Comparison of ENCODE assay signal across 19 cellular contexts in the genomic region with DNA sequence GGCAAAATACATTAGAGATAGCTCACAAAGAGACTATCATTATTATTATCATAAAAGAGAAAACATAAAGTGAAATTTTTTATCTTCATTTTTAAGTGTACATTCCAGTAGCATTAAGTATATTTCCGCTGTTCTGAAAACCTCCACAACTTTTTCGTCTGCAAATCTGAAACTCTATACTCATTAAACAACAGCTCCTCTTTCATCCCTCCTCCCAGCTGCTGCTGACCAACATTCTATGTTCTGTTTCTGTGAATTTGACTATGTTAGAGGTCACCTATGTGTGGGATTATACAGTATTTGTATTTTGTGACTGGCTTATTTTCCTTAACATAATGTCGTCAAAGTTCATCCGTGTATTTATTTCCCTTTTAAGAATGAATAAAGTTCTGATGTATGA.
DNase-seq lines count a peak whose midpoint lies in the region; ATAC-seq and TF ChIP-seq lines count a peak whose summit lies in the region.
"Had no signal": no experiment of that assay in that cellular context is flagged by ENCODE, and none has a peak within 500 bp of the region (broad histone marks: within the 10 kb centered on the region; RNA-seq: fewer than 3 reads in every experiment).

No MANE protein-coding gene starts in this region.

- no peak overlapping the region for H3K18ac ChIP-seq in neuronal stem cell (ENCODE audit: low read length)

- H3K79me2 ChIP-seq in KMS-11 (ENCODE audit: insufficient read depth, low read depth) (no peaks in the 10 kb centered on the region), PC-3 (ENCODE audit: low read length) (no peaks in the 10 kb centered on the region)

- H3K36me3 ChIP-seq in KMS-11 (ENCODE audit: insufficient read depth) (no peaks in the 10 kb centered on the region), PC-3 (ENCODE audit: low read depth, low read length) (no peaks in the 10 kb centered on the region), neuronal stem cell (replicated peaks in 1 of 2; ENCODE audit: control insufficient read depth in 2 of 2, insufficient read depth in 2 of 2, low read length in 2 of 2) (no peaks in the 10 kb centered on the region)

- no peak overlapping the region for H2AK5ac ChIP-seq in neuronal stem cell (ENCODE audit: low read depth, low read length)

- POLR2A ChIA-PET in PC-3 (lab: Charles Lee; ENCODE audit: unreplicated experiment) (no interaction called here), HEK293T (lab: Yijun Ruan, JAX) (no interaction called here)

- H3K27me3 ChIP-seq in KMS-11 (ENCODE audit: insufficient read depth, low read depth) = no peaks in the 10 kb centered on the region
- H3K27me3 ChIP-seq in PC-3 (ENCODE audit: low read length) = no peaks in the 10 kb centered on the region
- no peaks in the 10 kb centered on the region for H3K27me3 ChIP-seq in neuronal stem cell (ENCODE audit: control insufficient read depth in 3 of 3, insufficient read depth in 3 of 3, low read depth in 1 of 3, low read length in 3 of 3)

- H3K27ac ChIP-seq in KMS-11 (no peak overlapping the region), PC-3 (ENCODE audit: low read length) (no peak overlapping the region), neuronal stem cell (replicated peaks; ENCODE audit: low read length) (no peak overlapping the region)

- H3K9me3 ChIP-seq in PC-3 (ENCODE audit: low read length) = no peaks in the 10 kb centered on the region
- H3K9me3 ChIP-seq in neuronal stem cell (replicated peaks in 1 of 2; ENCODE audit: control insufficient read depth in 2 of 2, insufficient read depth in 1 of 2, low read depth in 1 of 2, low read length in 2 of 2) = no peaks in the 10 kb centered on the region

- TF ChIP-seq CTCF in KMS-11 (conservative IDR thresholded peaks at IDR 0.05; ENCODE audit: low read depth, low read length) (no peak), PC-3 (conservative IDR thresholded peaks at IDR 0.05; ENCODE audit: low read depth, low read length) (no peak)

- no peak overlapping the region for H2BK12ac ChIP-seq in neuronal stem cell (ENCODE audit: low read length)

- no peak overlapping the region for H4K91ac ChIP-seq in neuronal stem cell (ENCODE audit: low read depth, low read length, poor library complexity)

- no peaks in the 10 kb centered on the region for H3K9me2 ChIP-seq in PC-3 (replicated peaks; ENCODE audit: low read length)

- no peaks in the 10 kb centered on the region for H3F3A ChIP-seq in PC-3 (ENCODE audit: low read length, unreplicated experiment)

- no peak overlapping the region for H3K23ac ChIP-seq in neuronal stem cell (ENCODE audit: low read depth, low read length, poor library complexity)

- H2AFZ ChIP-seq in KMS-11 (ENCODE audit: low read depth) (no peak overlapping the region), PC-3 (ENCODE audit: low read length) (no peak overlapping the region), neuronal stem cell (ENCODE audit: low read length) (no peak overlapping the region)
- H2AFZ ChIP-seq: GM23338 had no signal

- intact Hi-C loops in PC-3 (cut with micrococcal nuclease) = no loop called here

- DNase-seq in HT1080 (ENCODE audit: low read depth) (peak; percentile 7), PC-3 (peak; percentile 6), left kidney (ENCODE audit: low read depth, low spot score) (peak; percentile 11), HEK293T (ENCODE audit: extremely low spot score) (no peak), neuronal stem cell (ENCODE audit: low spot score) (no peak)
- DNase-seq: C1 segment of cervical spinal cord; Calu3; CD4-positive, alpha-beta memory T cell; COR-L47; DMS79; EL; GDM1; H9; HFFc6 had no signal

- BruUV-seq in PC-3 (replicated peaks; lab: Mats Ljungman, UMichigan) = no TSS peak

- ATAC-seq in PC-3 = no peak
- ATAC-seq in HG02571 (IDR thresholded peaks at IDR 0.05; ENCODE audit: unreplicated experiment) = no peak
- ATAC-seq: GM12878, GM23338, HCT116 had no signal

- H4K20me1 ChIP-seq in KMS-11 (ENCODE audit: insufficient read depth) (no peaks in the 10 kb centered on the region), PC-3 (ENCODE audit: low read length) (no peaks in the 10 kb centered on the region)

- H2BK15ac ChIP-seq in neuronal stem cell (ENCODE audit: low read length) = no peak overlapping the region

- no peak overlapping the region for H2BK120ac ChIP-seq in neuronal stem cell (ENCODE audit: low read depth, low read length)

- H3K4me1 ChIP-seq in KMS-11 (ENCODE audit: low read depth, poor library complexity, severe bottlenecking) (peaks cover 26% of the 10 kb centered on the region), PC-3 (ENCODE audit: insufficient read depth, low read length) (no peaks in the 10 kb centered on the region), neuronal stem cell (ENCODE audit: control insufficient read depth in 2 of 2, insufficient read depth in 1 of 2, low read depth in 1 of 2, low read length in 2 of 2) (no peaks in the 10 kb centered on the region)

- no CpG with 5 or more reads among the region's 4 CpGs for WGBS in neuronal stem cell (ENCODE audit: extremely low coverage in 2 of 2, insufficient read length in 2 of 2, insufficient replicate concordance in 1 of 2), 2 donors

- H2BK5ac ChIP-seq in neuronal stem cell (ENCODE audit: low read length) = no peak overlapping the region

- CTCF ChIA-PET in PC-3 (lab: Charles Lee) (no interaction called here), HEK293T (lab: Yijun Ruan, JAX) (no interaction called here)

- H3K4me3 ChIP-seq in KMS-11 (IDR thresholded peaks at IDR 0.05; ENCODE audit: insufficient read depth, low read depth, low read length) = no peak overlapping the region
- H3K4me3 ChIP-seq in PC-3 (ENCODE audit: low read length) = no peak overlapping the region
- no peak overlapping the region for H3K4me3 ChIP-seq in neuronal stem cell (ENCODE audit: low read length in 2 of 2)
- H3K4me3 ChIP-seq: GM12878, GM23338 had no signal

- H3K9ac ChIP-seq in KMS-11 = no peak overlapping the region
- H3K9ac ChIP-seq in PC-3 (ENCODE audit: low read length) = no peak overlapping the region
- no peak overlapping the region for H3K9ac ChIP-seq in neuronal stem cell (ENCODE audit: low read depth, low read length, poor library complexity)

- H3K79me1 ChIP-seq in neuronal stem cell (ENCODE audit: low read depth, low read length) = no peaks in the 10 kb centered on the region

- H3K14ac ChIP-seq in neuronal stem cell (ENCODE audit: low read length) = no peak overlapping the region

- no peak overlapping the region for H3K4ac ChIP-seq in neuronal stem cell (ENCODE audit: low read length)

- H4K8ac ChIP-seq in neuronal stem cell (ENCODE audit: low read depth, low read length) = no peak overlapping the region

- H3K4me2 ChIP-seq in KMS-11 = peak overlapping the region; percentile 17; the same call in 1 of the 2 replicates
- no peak overlapping the region for H3K4me2 ChIP-seq in PC-3 (ENCODE audit: low read length)
- no peak overlapping the region for H3K4me2 ChIP-seq in neuronal stem cell (ENCODE audit: insufficient read depth, low read length, poor library complexity, severe bottlenecking)
- H3K4me2 ChIP-seq: GM23338 had no signal

TF ChIP-seq in HEK293T, 16 proteins besides CTCF, POLR2A, EP300 and RAD21:
- TF ChIP-seq SUZ12 (IDR thresholded peaks at IDR 0.05) (no peak), HDGF (IDR thresholded peaks at IDR 0.05; ENCODE audit: borderline replicate concordance) (no peak), ELF4 (IDR thresholded peaks at IDR 0.05) (no peak), TARDBP (IDR thresholded peaks at IDR 0.05) (no peak)

Comparison
In these comparisons a context has a peak if more than half of its experiments do, and no peak if none do; other contexts are left out.
1. DNase-seq: peak in HT1080 (single experiment), PC-3 (single experiment) and left kidney (single experiment); none in HEK293T (single experiment) and neuronal stem cell (single experiment).